In the genomic region with DNA sequence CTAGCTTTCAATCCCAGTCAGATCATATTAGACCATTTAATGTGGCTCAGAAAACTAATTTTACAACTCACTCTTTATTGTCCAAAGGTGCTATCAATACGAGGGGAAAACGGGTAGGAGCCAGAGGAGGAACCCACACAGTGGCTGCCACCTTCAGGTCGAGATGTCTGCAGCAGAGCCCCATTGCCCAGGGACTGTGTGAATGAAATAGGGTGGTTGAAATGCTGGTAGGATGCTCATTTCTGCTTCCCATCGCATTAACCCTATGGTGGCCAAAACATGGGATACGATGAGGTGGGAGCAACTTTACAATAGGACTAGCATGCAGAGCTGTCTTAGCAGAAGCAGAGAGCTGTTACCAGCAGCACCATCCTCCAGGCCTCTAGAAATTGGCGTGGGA, we compare ENCODE assay signal across 16 cellular contexts.
DNase-seq lines count a peak whose midpoint lies in the region; ATAC-seq and TF ChIP-seq lines count a peak whose summit lies in the region.
"Had no signal": no experiment of that assay in that cellular context is flagged by ENCODE, and none has a peak within 500 bp of the region (broad histone marks: within the 10 kb centered on the region; RNA-seq: fewer than 3 reads in every experiment).

No MANE protein-coding gene starts in this region.

- H3K36me3 ChIP-seq in GM23338 (ENCODE audit: insufficient read depth), result no peaks in the 10 kb centered on the region
- H3K36me3 ChIP-seq in endodermal cell (ENCODE audit: control insufficient read depth, insufficient read depth, low read length), result no peaks in the 10 kb centered on the region

- H3K56ac ChIP-seq in H9 (ENCODE audit: insufficient read length, low read depth, low read length), result no peak overlapping the region

- H3K4ac ChIP-seq in H9 (ENCODE audit: low read depth, low read length), result no peak overlapping the region

- H3K4me1 Mint-ChIP-seq in GM23338 (no peaks in the 10 kb centered on the region), H9 (no peaks in the 10 kb centered on the region), endodermal cell (no peaks in the 10 kb centered on the region)
- H3K4me1 Mint-ChIP-seq in activated naive CD8-positive, alpha-beta T cell treated with anti-CD3 and anti-CD28 coated beads for 36 hours, result no peaks in the 10 kb centered on the region
- H3K4me1 Mint-ChIP-seq: IgD-negative memory B cell had no signal

- no peak overlapping the region for H3K23ac ChIP-seq in H9 (ENCODE audit: insufficient read length, low read depth, low read length)

- no peaks in the 10 kb centered on the region for H4K20me1 ChIP-seq in GM23338 (replicated peaks; ENCODE audit: insufficient read depth)
- no peaks in the 10 kb centered on the region for H4K20me1 ChIP-seq in H9 (ENCODE audit: control insufficient read depth, insufficient read depth, insufficient read length)

- H3K4me3 Mint-ChIP-seq in GM23338 (no peak overlapping the region), H9 (no peak overlapping the region), endodermal cell (no peak overlapping the region)
- no peak overlapping the region for H3K4me3 Mint-ChIP-seq in activated naive CD8-positive, alpha-beta T cell treated with anti-CD3 and anti-CD28 coated beads for 36 hours
- H3K4me3 Mint-ChIP-seq: CD4-positive, alpha-beta T cell; HFFc6; IgD-negative memory B cell had no signal

- H3K4me3 ChIP-seq in GM23338 (no peak overlapping the region), endodermal cell (ENCODE audit: low read length) (no peak overlapping the region), right cardiac atrium (ENCODE audit: low read length) (no peak overlapping the region)

- H3K18ac ChIP-seq in H9 (ENCODE audit: insufficient read length, low read depth, low read length), result no peak overlapping the region

- no peaks in the 10 kb centered on the region for H3K9me3 ChIP-seq in H9 (ENCODE audit: control insufficient read depth, low read depth, low read length)
- H3K9me3 ChIP-seq in endodermal cell (ENCODE audit: control insufficient read depth, low read length), result no peaks in the 10 kb centered on the region
- no peaks in the 10 kb centered on the region for H3K9me3 ChIP-seq in right cardiac atrium (ENCODE audit: control insufficient read depth, low read length)

- DNase-seq in GM23338 (ENCODE audit: low spot score), result peak; percentile 28
- DNase-seq in H9, result no peak
- DNase-seq in endodermal cell, result peak; percentile 65
- no peak for DNase-seq in right cardiac atrium
- DNase-seq in activated naive CD8-positive, alpha-beta T cell treated with anti-CD3 and anti-CD28 coated beads for 36 hours, result no peak
- DNase-seq in NCI-H2171 (lab: John Stamatoyannopoulos, UW), result no peak
- DNase-seq: ACHN; Caco-2; CD4-positive, alpha-beta T cell; GDM1; HFFc6; KBM-7 had no signal

- peaks cover 11% of the 10 kb centered on the region; the same call in 2 of the 3 replicates for H3K9me3 Mint-ChIP-seq in GM23338
- H3K9me3 Mint-ChIP-seq in H9, result peaks cover 4 to 7% of the 10 kb centered on the region in 2 experiments; a peak in 4 of 5 replicates
- no peaks in the 10 kb centered on the region for H3K9me3 Mint-ChIP-seq in endodermal cell
- peaks cover 3% of the 10 kb centered on the region for H3K9me3 Mint-ChIP-seq in activated naive CD8-positive, alpha-beta T cell treated with anti-CD3 and anti-CD28 coated beads for 36 hours
- H3K9me3 Mint-ChIP-seq: HFFc6 had no signal

- no peaks in the 10 kb centered on the region for H3K79me2 ChIP-seq in GM23338 (replicated peaks; ENCODE audit: insufficient read depth)
- H3K79me2 ChIP-seq in H9 (ENCODE audit: insufficient read depth, low read length), result no peaks in the 10 kb centered on the region

- no peak overlapping the region for H3K27ac Mint-ChIP-seq in GM23338
- no peak overlapping the region for H3K27ac Mint-ChIP-seq in H9
- no peak overlapping the region for H3K27ac Mint-ChIP-seq in endodermal cell
- no peak overlapping the region for H3K27ac Mint-ChIP-seq in activated naive CD8-positive, alpha-beta T cell treated with anti-CD3 and anti-CD28 coated beads for 36 hours
- H3K27ac Mint-ChIP-seq: CD4-positive, alpha-beta T cell; HFFc6; IgD-negative memory B cell had no signal

- H3K4me1 ChIP-seq in GM23338 (ENCODE audit: insufficient read depth) (no peaks in the 10 kb centered on the region), H9 (ENCODE audit: insufficient read depth, low read length) (no peaks in the 10 kb centered on the region), endodermal cell (ENCODE audit: control insufficient read depth, insufficient read depth, low read length) (no peaks in the 10 kb centered on the region), right cardiac atrium (ENCODE audit: control insufficient read depth, insufficient read depth, low read length) (no peaks in the 10 kb centered on the region)
- H3K4me1 ChIP-seq: Caco-2 had no signal

- intact Hi-C loops in right cardiac atrium (cut with DNase I), result no loop called here

- H3K27me3 Mint-ChIP-seq in GM23338 (ENCODE audit: insufficient read depth, low read depth, poor library complexity), result no peaks in the 10 kb centered on the region
- no peaks in the 10 kb centered on the region for H3K27me3 Mint-ChIP-seq in H9 (ENCODE audit: low read depth)
- H3K27me3 Mint-ChIP-seq in endodermal cell (ENCODE audit: insufficient read depth), result no peaks in the 10 kb centered on the region
- H3K27me3 Mint-ChIP-seq in activated naive CD8-positive, alpha-beta T cell treated with anti-CD3 and anti-CD28 coated beads for 36 hours, result no peaks in the 10 kb centered on the region
- H3K27me3 Mint-ChIP-seq: CD4-positive, alpha-beta T cell had no signal

- no peak overlapping the region for H2BK120ac ChIP-seq in H9 (ENCODE audit: low read depth, low read length, poor library complexity, severe bottlenecking)

- H3K4me2 ChIP-seq in GM23338 (no peak overlapping the region), H9 (ENCODE audit: insufficient read depth, insufficient read length, low read length) (no peak overlapping the region)

- no peak overlapping the region for H2BK20ac ChIP-seq in H9 (ENCODE audit: low read depth, low read length, poor library complexity, severe bottlenecking)

- H4K8ac ChIP-seq in H9 (replicated peaks; ENCODE audit: insufficient read length, low read depth, low read length), result no peak overlapping the region

- H3F3A ChIP-seq in GM23338 (replicated peaks; ENCODE audit: low read depth), result no peaks in the 10 kb centered on the region

- no peak overlapping the region for H2AFZ ChIP-seq in GM23338
- H2AFZ ChIP-seq in H9 (ENCODE audit: low read length), result no peak overlapping the region

- no peak overlapping the region for H2BK12ac ChIP-seq in H9 (ENCODE audit: insufficient read length, low read depth, low read length)

- H3K27ac ChIP-seq in GM23338 (ENCODE audit: low read depth) (no peak overlapping the region), H9 (ENCODE audit: insufficient read length, low read depth, low read length) (no peak overlapping the region), endodermal cell (ENCODE audit: low read depth, low read length) (no peak overlapping the region), right cardiac atrium (ENCODE audit: low read length) (no peak overlapping the region)
- H3K27ac ChIP-seq: C4-2B, HL-60 had no signal

- H3K36me3 Mint-ChIP-seq in GM23338 (ENCODE audit: low read depth) (peaks cover 3% of the 10 kb centered on the region; the same call in 2 of the 3 replicates), H9 (ENCODE audit: insufficient read depth in 1 of 3, low read depth in 3 of 3) (peaks cover 0 to 4% (median 2%) of the 10 kb centered on the region in 3 experiments; a peak in 2 of 7 replicates), endodermal cell (ENCODE audit: low read depth) (no peaks in the 10 kb centered on the region)
- no peaks in the 10 kb centered on the region for H3K36me3 Mint-ChIP-seq in activated naive CD8-positive, alpha-beta T cell treated with anti-CD3 and anti-CD28 coated beads for 36 hours

- H3K23me2 ChIP-seq in H9 (ENCODE audit: insufficient read length, low read depth, low read length, poor library complexity, severe bottlenecking), result no peaks in the 10 kb centered on the region

- H3K9ac ChIP-seq in H9 (ENCODE audit: extremely low read depth, insufficient read length, low read length) (no peak overlapping the region), endodermal cell (ENCODE audit: extremely low read depth, low read length, poor library complexity, severe bottlenecking) (no peak overlapping the region)

- H2BK5ac ChIP-seq in H9 (ENCODE audit: insufficient read length, low read length), result no peak overlapping the region

- H3K9me2 ChIP-seq in GM23338 (ENCODE audit: insufficient read depth), result no peaks in the 10 kb centered on the region

- ATAC-seq in GM23338 (peak; percentile 58), right cardiac atrium (no peak)
- ATAC-seq: HCT116 had no signal

- no peak overlapping the region for H3K14ac ChIP-seq in H9 (ENCODE audit: insufficient read depth, low read length)

- no peak overlapping the region for H2AK5ac ChIP-seq in H9 (ENCODE audit: insufficient read length, low read length)

- no peak overlapping the region for H2BK15ac ChIP-seq in H9 (ENCODE audit: low read depth, low read length)

- H3K79me1 ChIP-seq in H9 (ENCODE audit: insufficient read depth, low read depth, low read length, poor library complexity, severe bottlenecking), result no peaks in the 10 kb centered on the region

- H4K91ac ChIP-seq in H9 (ENCODE audit: insufficient read length, low read depth, low read length), result no peak overlapping the region

- H3T11ph ChIP-seq in H9 (ENCODE audit: low read length), result no peak overlapping the region

- peak; percentile 21 to 58; a peak in 3 of 4 replicates for TF ChIP-seq CTCF in GM23338 (conservative IDR thresholded peaks at IDR 0.05; ENCODE audit: low read depth in 2 of 2)
- TF ChIP-seq CTCF in H9 (conservative IDR thresholded peaks at IDR 0.05), result peak; percentile 32; the same call in 1 of the 3 replicates
- peak; percentile 30 for TF ChIP-seq CTCF in endodermal cell (conservative IDR thresholded peaks at IDR 0.05)

- H4K5ac ChIP-seq in H9 (ENCODE audit: insufficient read length, low read depth, low read length), result no peak overlapping the region

- no CpG with 5 or more reads among the region's 6 CpGs for WGBS in H9 (ENCODE audit: extremely low coverage, insufficient read length, low lambda C conversion rate)
- 81 to 89% methylated on average over 1 to 6 of the region's 6 CpGs for WGBS in endodermal cell (ENCODE audit: insufficient coverage in 1 of 2, insufficient read length in 1 of 2), 2 experiments
- WGBS in right cardiac atrium, result 70% methylated on average over 6 of the region's 6 CpGs

- H3K27me3 ChIP-seq in GM23338 (ENCODE audit: insufficient read depth) (no peaks in the 10 kb centered on the region), H9 (ENCODE audit: insufficient read depth, low read length) (no peaks in the 10 kb centered on the region), endodermal cell (ENCODE audit: control insufficient read depth, insufficient read depth, low read length, poor library complexity, severe bottlenecking) (no peaks in the 10 kb centered on the region), right cardiac atrium (ENCODE audit: control insufficient read depth, insufficient read depth) (no peaks in the 10 kb centered on the region)

TF ChIP-seq in GM23338, 12 proteins besides CTCF, POLR2A, EP300 and RAD21 (continues in another document):
- TF ChIP-seq JUNB (IDR thresholded peaks at IDR 0.05; ENCODE audit: unreplicated experiment) (no peak), CREB1 (CRISPR knock-in tag; IDR thresholded peaks at IDR 0.05; ENCODE audit: low read depth) (no peak), ZNF114 (CRISPR knock-in tag; IDR thresholded peaks at IDR 0.05) (no peak), STAT1 (IDR thresholded peaks at IDR 0.05; ENCODE audit: unreplicated experiment) (no peak)

Comparison
In these comparisons a context has a peak if more than half of its experiments do, and no peak if none do; other contexts are left out.
1. DNase-seq: peak in GM23338 (single experiment) and endodermal cell (single experiment); none in H9 (single experiment), right cardiac atrium (0 of 3), activated naive CD8-positive, alpha-beta T cell treated with anti-CD3 and anti-CD28 coated beads for 36 hours (single experiment) and NCI-H2171 (single experiment).
2. Peak in every context shown above with its lines, with median percentiles within 50 percentile points of each other: CTCF ChIP-seq.